8 cellular contexts compared by ENCODE assay signal in genomic region chr6:22062807-22063408, GRCh38.
DNase-seq lines count a peak whose midpoint lies in the region; ATAC-seq and TF ChIP-seq lines count a peak whose summit lies in the region.

No MANE protein-coding gene starts in this region.

- H3K27ac ChIP-seq in BLaER1 (peak overlapping the region; percentile 79), smooth muscle cell (ENCODE audit: low read depth) (no peak overlapping the region), SJCRH30 (no peak overlapping the region)

- H3K9me3 ChIP-seq in BLaER1 (no peaks in the 10 kb centered on the region), smooth muscle cell (replicated peaks; ENCODE audit: low read depth) (no peaks in the 10 kb centered on the region), SJCRH30 (replicated peaks) (no peaks in the 10 kb centered on the region)

- peaks cover 26% of the 10 kb centered on the region for H3K36me3 ChIP-seq in BLaER1
- H3K36me3 ChIP-seq in smooth muscle cell (ENCODE audit: low read depth): no peaks in the 10 kb centered on the region
- H3K36me3 ChIP-seq in SJCRH30: no peaks in the 10 kb centered on the region

- no peak overlapping the region for H2AFZ ChIP-seq in smooth muscle cell (ENCODE audit: low read depth)

- peak overlapping the region; percentile 44 for H3K4me3 ChIP-seq in BLaER1
- no peak overlapping the region for H3K4me3 ChIP-seq in smooth muscle cell
- H3K4me3 ChIP-seq in SJCRH30: no peak overlapping the region

- TF ChIP-seq CTCF in smooth muscle cell (IDR thresholded peaks at IDR 0.05; ENCODE audit: borderline replicate concordance, insufficient read depth, poor library complexity, severe bottlenecking): no peak

- H3F3A ChIP-seq in smooth muscle cell (ENCODE audit: low read depth): peaks cover 3% of the 10 kb centered on the region

- peak; percentile 49 for DNase-seq in activated T-cell treated with anti-CD3 and anti-CD28 coated beads, Interleukin-2, amount 50 U/mL, for 1 hour
- DNase-seq in pons (ENCODE audit: low spot score) (peak; percentile 71), DMS114 treated with DMSO at 0.1 percent for 48 hours (lab: John Stamatoyannopoulos, UW; ENCODE audit: unreplicated experiment) (no peak), smooth muscle cell (lab: John Stamatoyannopoulos, UW; ENCODE audit: unreplicated experiment) (no peak), SJCRH30 (no peak)

- H3K4me1 ChIP-seq in BLaER1: peaks cover 72% of the 10 kb centered on the region
- no peaks in the 10 kb centered on the region for H3K4me1 ChIP-seq in smooth muscle cell (ENCODE audit: low read depth)
- no peaks in the 10 kb centered on the region for H3K4me1 ChIP-seq in SJCRH30

- ATAC-seq in GM19397 (IDR thresholded peaks at IDR 0.05; ENCODE audit: unreplicated experiment): peak; percentile 87
- ATAC-seq in HG03469 (IDR thresholded peaks at IDR 0.05; ENCODE audit: unreplicated experiment): peak; percentile 69

- 98% methylated on average over 21 of the region's 21 CpGs for WGBS in smooth muscle cell (ENCODE audit: low lambda C conversion rate)

- H4K20me1 ChIP-seq in BLaER1: no peaks in the 10 kb centered on the region
- H4K20me1 ChIP-seq in smooth muscle cell (ENCODE audit: low read depth): no peaks in the 10 kb centered on the region

- H3K9ac ChIP-seq in BLaER1: peak overlapping the region; percentile 55; the same call in 1 of the 2 replicates
- no peak overlapping the region for H3K9ac ChIP-seq in smooth muscle cell (ENCODE audit: low read depth)

- peak overlapping the region; percentile 72 for H3K4me2 ChIP-seq in BLaER1
- H3K4me2 ChIP-seq in smooth muscle cell: no peak overlapping the region

- H3K79me2 ChIP-seq in smooth muscle cell (ENCODE audit: low read depth): no peaks in the 10 kb centered on the region

- H3K27me3 ChIP-seq in BLaER1: no peaks in the 10 kb centered on the region
- H3K27me3 ChIP-seq in smooth muscle cell (ENCODE audit: low read depth): no peaks in the 10 kb centered on the region
- H3K27me3 ChIP-seq in SJCRH30: no peaks in the 10 kb centered on the region

Comparison
In these comparisons a context has a peak if more than half of its experiments do, and no peak if none do; other contexts are left out.
1. DNase-seq: peak in activated T-cell treated with anti-CD3 and anti-CD28 coated beads, Interleukin-2, amount 50 U/mL, for 1 hour (single experiment) and pons (single experiment); none in DMS114 treated with DMSO at 0.1 percent for 48 hours (single experiment), smooth muscle cell (single experiment) and SJCRH30 (0 of 2).